ENCODE assay signal across 9 cellular contexts in genomic region chr19:40192758-40193586, GRCh38. TPM values are rescaled to one million over a fixed set of nuclear protein-coding genes. Genes with fewer than 3 reads are reported as not detected.
A peak's percentile ranks its signal among the peaks of the same experiment; 100 is the strongest.
DNase-seq lines count a peak whose midpoint lies in the region; ATAC-seq, FAIRE-seq and TF ChIP-seq lines count a peak whose summit lies in the region.
"Had no signal": no experiment of that assay in that cellular context is flagged by ENCODE, and none has a peak within 500 bp of the region (broad histone marks: within the 10 kb centered on the region; RNA-seq: fewer than 3 reads in every experiment).

No MANE protein-coding gene starts in this region.

- H3K27ac ChIP-seq in PC-9: no peak overlapping the region
- H3K27ac ChIP-seq in endodermal cell (ENCODE audit: low read depth, low read length): no peak overlapping the region
- H3K27ac ChIP-seq in rectal smooth muscle tissue (ENCODE audit: low read depth, low read length): no peak overlapping the region
- H3K27ac ChIP-seq: epithelial cell of prostate had no signal

- peak overlapping the region; percentile 75 for H3K4me3 Mint-ChIP-seq in endodermal cell

- TF ChIP-seq POLR2A in H54 (IDR thresholded peaks at IDR 0.05; ENCODE audit: low read depth, low read length): no peak

- H2AFZ ChIP-seq in PC-9: no peak overlapping the region

- no peaks in the 10 kb centered on the region; the same call in 1 of the 2 replicates for H4K20me1 ChIP-seq in PC-9 (ENCODE audit: insufficient read depth)

- CTCF ChIA-PET in PC-9 (lab: Charles Lee): no interaction called here

- H3K27me3 ChIP-seq in PC-9 (ENCODE audit: insufficient read depth, low read depth) (no peaks in the 10 kb centered on the region), endodermal cell (ENCODE audit: control insufficient read depth, insufficient read depth, low read length, poor library complexity, severe bottlenecking) (peaks cover 4% of the 10 kb centered on the region), rectal smooth muscle tissue (ENCODE audit: control insufficient read depth, insufficient read depth, low read length) (no peaks in the 10 kb centered on the region)

- H3K79me2 ChIP-seq in PC-9 (ENCODE audit: low read depth): 0 out of 2 replicates have a peak, but pooled peaks cover 4% of the 10 kb centered on the region

- no peaks in the 10 kb centered on the region for H3K9me3 Mint-ChIP-seq in endodermal cell

- TSS peak; percentile 29 for BruUV-seq in PC-9 (replicated peaks; lab: Mats Ljungman, UMichigan)

- peaks cover 13% of the 10 kb centered on the region; the same call in 1 of the 2 replicates for H3F3A ChIP-seq in PC-9 (ENCODE audit: insufficient read depth, low read depth)

- peak overlapping the region; percentile 95; the same call in 1 of the 2 replicates for H3K4me3 ChIP-seq in GM12864 (ENCODE audit: low read depth, low read length)
- H3K4me3 ChIP-seq in PC-9: no peak overlapping the region
- peak overlapping the region; percentile 64 for H3K4me3 ChIP-seq in endodermal cell (ENCODE audit: low read length)
- peak overlapping the region; percentile 70 for H3K4me3 ChIP-seq in rectal smooth muscle tissue (ENCODE audit: low read length)

- intact Hi-C loops in PC-9 (cut with micrococcal nuclease; ENCODE audit: unreplicated experiment): no loop called here

- DNase-seq in GM12864 (ENCODE audit: low read depth) (no peak), PC-9 (no peak), endodermal cell (peak; percentile 57), SKM-1 treated with dmso at 0.1 percent for 144 hours (lab: John Stamatoyannopoulos, UW; ENCODE audit: unreplicated experiment) (no peak), H54 (ENCODE audit: insufficient read length, low spot score) (no peak)
- DNase-seq: NK-92 treated with Interleukin-12 subunit alpha and Interleukin-12 subunit beta, amount 100 ng/mL, for 24 hours had no signal

- no peaks in the 10 kb centered on the region for H3K4me1 Mint-ChIP-seq in endodermal cell

- TF ChIP-seq CTCF in GM12864 (IDR thresholded peaks at IDR 0.05; ENCODE audit: low read depth, low read length, missing control alignments) (no peak), PC-9 (conservative IDR thresholded peaks at IDR 0.05) (no peak), endodermal cell (conservative IDR thresholded peaks at IDR 0.05) (no peak)

- H3K9ac ChIP-seq in endodermal cell (ENCODE audit: extremely low read depth, low read length, poor library complexity, severe bottlenecking) (no peak overlapping the region), rectal smooth muscle tissue (ENCODE audit: low read length) (peak overlapping the region; percentile 10)

- H3K4me2 ChIP-seq in PC-9: peak overlapping the region; percentile 84

- WGBS in endodermal cell (ENCODE audit: insufficient coverage in 1 of 2, insufficient read length in 1 of 2), 2 experiments: 72 to 75% methylated on average over 4 to 5 of the region's 5 CpGs

- H3K9me3 ChIP-seq in PC-9 (ENCODE audit: insufficient read depth, low read depth) (no peaks in the 10 kb centered on the region), endodermal cell (ENCODE audit: control insufficient read depth, low read length) (no peaks in the 10 kb centered on the region)

- peaks cover 3% of the 10 kb centered on the region for H3K36me3 Mint-ChIP-seq in endodermal cell (ENCODE audit: low read depth)

- no peak for FAIRE-seq in H54 (lab: Jason Lieb, UNC)

- no peaks in the 10 kb centered on the region for H3K36me3 ChIP-seq in PC-9 (ENCODE audit: low read depth)
- no peaks in the 10 kb centered on the region for H3K36me3 ChIP-seq in endodermal cell (ENCODE audit: control insufficient read depth, insufficient read depth, low read length)
- no peaks in the 10 kb centered on the region for H3K36me3 ChIP-seq in rectal smooth muscle tissue (ENCODE audit: control insufficient read depth, insufficient read depth, low read length)

- H3K27ac Mint-ChIP-seq in endodermal cell: no peak overlapping the region

- POLR2A ChIA-PET in PC-9 (lab: Charles Lee; ENCODE audit: unreplicated experiment): interaction anchor here (0.7 kb wide), 1 partner anchor 228 kb away, joined by 3 read pairs; no protein-coding TSS in a partner anchor

- peaks cover 4% of the 10 kb centered on the region for H3K27me3 Mint-ChIP-seq in endodermal cell (ENCODE audit: insufficient read depth)

- no peak for ATAC-seq in GM21515 (IDR thresholded peaks at IDR 0.05; ENCODE audit: unreplicated experiment)

- H3K4me1 ChIP-seq in PC-9 (replicated peaks; ENCODE audit: insufficient read depth) (peaks cover 11% of the 10 kb centered on the region; the same call in 1 of the 2 replicates), endodermal cell (ENCODE audit: control insufficient read depth, insufficient read depth, low read length) (no peaks in the 10 kb centered on the region), rectal smooth muscle tissue (ENCODE audit: control insufficient read depth, insufficient read depth, low read length) (peaks cover 6% of the 10 kb centered on the region)

- no peaks in the 10 kb centered on the region for H3K9me2 ChIP-seq in PC-9 (ENCODE audit: insufficient read depth)

RNA-seq across cellular contexts. Expression of gene MAP3K10, which starts 1.7 kb away (rescaled TPM):
- total RNA-seq in PC-9 (2021): 26.9 and 29.5 TPM in 2 replicates
- 10 to 100 TPM; 35.2 to 39.3 TPM for total RNA-seq in endodermal cell
- polyA plus RNA-seq in endodermal cell (2013, experiment 1 of 2): 23.2 TPM
- polyA plus RNA-seq in endodermal cell (2013, experiment 2 of 2): 23.8 TPM

RNA-seq across cellular contexts. Expression of gene TTC9B, which starts 25.2 kb away (rescaled TPM):
- total RNA-seq in PC-9 (2021) (0.50 and 0.59 TPM in 2 replicates), endodermal cell (not detected)
- 1.3 TPM for polyA plus RNA-seq in endodermal cell (2013, experiment 1 of 2)
- polyA plus RNA-seq in endodermal cell (2013, experiment 2 of 2): 0.91 TPM

RNA-seq across cellular contexts. Expression of gene CCNP, which starts 33.5 kb away (rescaled TPM):
- total RNA-seq in PC-9 (2021): 0.63 and 0.93 TPM in 2 replicates
- 1 to 10 TPM in 1 of 2 donors, under 1 TPM in 1; 0.73 to 1.4 TPM for total RNA-seq in endodermal cell
- 0.21 TPM for polyA plus RNA-seq in endodermal cell (2013, experiment 1 of 2)
- polyA plus RNA-seq in endodermal cell (2013, experiment 2 of 2): 0.41 TPM
